In the genomic region with DNA sequence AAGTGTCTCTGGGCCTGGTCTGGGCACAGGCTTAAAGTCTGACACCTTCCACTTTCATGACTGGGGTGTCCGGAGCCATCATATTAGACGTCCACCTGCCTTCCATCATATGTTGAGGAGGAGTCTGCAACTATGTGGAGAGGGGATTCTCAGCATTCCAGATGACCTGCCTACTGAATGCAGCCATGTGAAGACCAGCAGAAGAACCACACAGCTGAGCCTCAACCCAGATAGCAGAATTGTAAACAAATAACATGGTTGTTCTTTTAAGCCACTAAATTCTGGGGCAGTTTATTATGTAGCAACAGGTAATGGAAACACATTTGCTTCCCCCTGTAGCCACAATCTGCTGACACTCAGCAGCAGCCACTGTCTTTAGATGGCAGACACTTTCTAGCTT, we compare ENCODE assay signal across 28 cellular contexts. TPM values are rescaled to one million over a fixed set of nuclear protein-coding genes. Genes with fewer than 3 reads are reported as not detected.
"Had no signal": no experiment of that assay in that cellular context is flagged by ENCODE, and none has a peak within 500 bp of the region (broad histone marks: within the 10 kb centered on the region; RNA-seq: fewer than 3 reads in every experiment).

No MANE protein-coding gene starts in this region.

- H3K27me3 Mint-ChIP-seq: progenitor cell of endocrine pancreas had no signal

- H3K36me3 Mint-ChIP-seq: naive thymus-derived CD8-positive, alpha-beta T cell had no signal

- H3K27ac Mint-ChIP-seq: naive thymus-derived CD8-positive, alpha-beta T cell; progenitor cell of endocrine pancreas; stimulated activated effector memory CD8-positive, alpha-beta T cell treated with anti-CD3 and anti-CD28 coated beads, Interleukin-12 subunit alpha, Interleukin-12 subunit beta, amount 100 ng/mL, for 72 hours had no signal

- H3K4me3 ChIP-seq: colonic mucosa, esophagus muscularis mucosa, gastroesophageal sphincter, heart left ventricle, hepatocyte, lower lobe of right lung, sigmoid colon, thoracic aorta, tibial nerve, upper lobe of left lung, uterus had no signal

- H2AFZ ChIP-seq: hepatocyte, parathyroid adenoma had no signal

- H3K4me2 ChIP-seq: hepatocyte had no signal

- H3K4me3 Mint-ChIP-seq: naive thymus-derived CD8-positive, alpha-beta T cell; neural crest cell; stimulated activated effector memory CD8-positive, alpha-beta T cell treated with anti-CD3 and anti-CD28 coated beads, Interleukin-12 subunit alpha, Interleukin-12 subunit beta, amount 100 ng/mL, for 72 hours had no signal

- DNase-seq: colonic mucosa; dermis blood vessel endothelial cell; effector memory CD4-positive, alpha-beta T cell; foreskin keratinocyte; heart left ventricle; kidney glomerular epithelial cell; left ventricle myocardium superior; lower lobe of right lung; naive thymus-derived CD8-positive, alpha-beta T cell; sigmoid colon; stimulated activated CD4-positive, alpha-beta T cell treated with anti-CD3 and anti-CD28 coated beads, Interleukin-2, amount 100 ng/mL, for 24 hours; stimulated activated CD4-positive, alpha-beta T cell treated with anti-CD3 and anti-CD28 coated beads, Interleukin-4, amount 100 ng/mL, for 24 hours; stimulated activated naive CD8-positive, alpha-beta T cell treated with anti-CD3 and anti-CD28 coated beads, Interleukin-15, Interleukin-2, amounts not matched to agents 100 U/mL and 50 U/mL, for 24 hours; upper lobe of left lung; uterus had no signal

- H3K27me3 ChIP-seq: colonic mucosa, esophagus muscularis mucosa, foreskin keratinocyte, gastroesophageal sphincter, heart left ventricle, hepatocyte, sigmoid colon, tibial nerve, upper lobe of left lung, uterus had no signal

- H3K9me3 Mint-ChIP-seq: neural crest cell; stimulated activated effector memory CD8-positive, alpha-beta T cell treated with anti-CD3 and anti-CD28 coated beads, Interleukin-12 subunit alpha, Interleukin-12 subunit beta, amount 100 ng/mL, for 72 hours had no signal

- H3K4me1 ChIP-seq: colonic mucosa, foreskin keratinocyte, parathyroid adenoma had no signal

- H3K9ac ChIP-seq: parathyroid adenoma had no signal

- H3K27ac ChIP-seq: colonic mucosa, esophagus muscularis mucosa, foreskin keratinocyte, gastroesophageal sphincter, heart left ventricle, hepatocyte, lower lobe of right lung, parathyroid adenoma, sigmoid colon, thoracic aorta, tibial nerve, upper lobe of left lung, uterus had no signal

- ATAC-seq: foreskin keratinocyte; gastroesophageal sphincter; heart left ventricle; left ventricle myocardium superior; lower lobe of right lung; naive thymus-derived CD8-positive, alpha-beta T cell; stimulated activated effector memory CD8-positive, alpha-beta T cell treated with anti-CD3 and anti-CD28 coated beads, Interleukin-12 subunit alpha, Interleukin-12 subunit beta, amount 100 ng/mL, for 72 hours; stimulated activated naive CD8-positive, alpha-beta T cell treated with anti-CD3 and anti-CD28 coated beads, Interleukin-15, Interleukin-2, amounts not matched to agents 100 U/mL and 50 U/mL, for 24 hours had no signal

RNA-seq across cellular contexts. Expression of gene GLT1D1, which starts 25.6 kb away (rescaled TPM):
- total RNA-seq: dermis blood vessel endothelial cell; endothelial cell of umbilical vein; foreskin keratinocyte; myocyte; naive thymus-derived CD8-positive, alpha-beta T cell; osteoblast had no signal
- polyA plus RNA-seq: endothelial cell of umbilical vein; fibroblast of lung; foreskin keratinocyte; naive thymus-derived CD8-positive, alpha-beta T cell had no signal
